1 cellular context compared by ENCODE assay signal in genomic region chr6:12012566-12013367, GRCh38.
TF ChIP-seq lines count a peak whose summit lies in the region.

No MANE protein-coding gene starts in this region.

TF ChIP-seq in HEK293, 187 proteins besides CTCF, POLR2A, EP300 and RAD21 (continued from another document):
- TF ChIP-seq ZBTB6 (tag by site-specific recombination; IDR thresholded peaks at IDR 0.05) (no peak), ZBTB1 (tag by site-specific recombination; IDR thresholded peaks at IDR 0.05) (no peak), ZNF518A (tag by site-specific recombination; conservative IDR thresholded peaks at IDR 0.05; ENCODE audit: low read depth) (no peak), KLF16 (tag by site-specific recombination; IDR thresholded peaks at IDR 0.05) (peak; percentile 33; the same call in 1 of the 2 replicates), ZNF16 (tag by site-specific recombination; IDR thresholded peaks at IDR 0.05; ENCODE audit: low read depth) (no peak), ZNF660 (tag by site-specific recombination; IDR thresholded peaks at IDR 0.05) (no peak), ZNF335 (tag by site-specific recombination; conservative IDR thresholded peaks at IDR 0.05) (peak; percentile 81), ZBTB48 (tag by site-specific recombination; IDR thresholded peaks at IDR 0.05) (no peak), ZFP3 (tag by site-specific recombination; IDR thresholded peaks at IDR 0.05; ENCODE audit: low read depth) (no peak), ZNF266 (tag by site-specific recombination; IDR thresholded peaks at IDR 0.05; ENCODE audit: low read depth) (no peak), RBAK (tag by site-specific recombination; IDR thresholded peaks at IDR 0.05) (no peak), GLIS2 (tag by site-specific recombination; IDR thresholded peaks at IDR 0.05) (peak; percentile 82), INSM2 (tag by site-specific recombination; IDR thresholded peaks at IDR 0.05) (no peak), ZNF426 (tag by site-specific recombination; IDR thresholded peaks at IDR 0.05) (no peak), ZNF560 (tag by site-specific recombination; IDR thresholded peaks at IDR 0.05; ENCODE audit: borderline replicate concordance) (no peak), ZNF248 (tag by site-specific recombination; IDR thresholded peaks at IDR 0.05) (no peak), ZNF600 (tag by site-specific recombination; IDR thresholded peaks at IDR 0.05) (peak; percentile 98), ZIC2 (tag by site-specific recombination; IDR thresholded peaks at IDR 0.05) (no peak)
